Comparison of ENCODE assay signal across 13 cellular contexts in the genomic region with DNA sequence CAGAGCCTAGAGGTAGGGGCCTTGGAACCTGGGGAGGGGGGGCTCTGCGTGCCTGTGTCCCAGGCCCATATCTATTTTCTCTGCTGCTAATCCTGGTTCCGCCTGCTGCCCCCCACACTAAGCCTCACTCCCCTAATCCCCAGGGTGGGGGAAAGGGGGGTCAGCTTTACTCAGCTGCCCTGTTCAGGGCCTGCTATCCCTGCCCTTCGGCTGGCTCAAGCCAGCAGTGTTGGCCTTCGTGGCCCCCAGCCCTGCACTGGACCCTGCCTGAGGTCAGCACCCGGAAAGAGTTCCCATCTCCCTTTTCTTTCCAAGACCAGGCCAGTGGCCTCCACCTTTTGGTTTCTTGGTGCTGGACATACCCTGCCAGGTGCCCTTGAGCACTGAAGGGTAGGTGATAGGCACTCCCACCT. TPM values are rescaled to one million over a fixed set of nuclear protein-coding genes. Genes with fewer than 3 reads are reported as not detected.
A peak's percentile ranks its signal among the peaks of the same experiment; 100 is the strongest.
DNase-seq lines count a peak whose midpoint lies in the region; ATAC-seq and TF ChIP-seq lines count a peak whose summit lies in the region.
"Had no signal": no experiment of that assay in that cellular context is flagged by ENCODE, and none has a peak within 500 bp of the region (broad histone marks: within the 10 kb centered on the region; RNA-seq: fewer than 3 reads in every experiment).

No MANE protein-coding gene starts in this region.

- TF ChIP-seq POLR2A in gastroesophageal sphincter (IDR thresholded peaks at IDR 0.05), result no peak

- POLR2A ChIA-PET in activated CD8-positive, alpha-beta T cell treated with anti-CD3 and anti-CD28 coated beads, Interleukin-2, amount 10 ng/mL, durations not matched to agents 7 days and 5 days (lab: Charles Lee), result interaction anchor here (1.1 to 1.5 kb wide), 2 partner anchors 10 to 36 kb away, joined by 4 to 6 read pairs; partner anchors contain the start of gene CKS1B
- POLR2A ChIA-PET in activated CD8-positive, alpha-beta T cell treated with anti-CD3 and anti-CD28 coated beads for 36 hours (lab: Charles Lee), result interaction anchor here (0.8 kb wide), 1 partner anchor 58 kb away, joined by 3 read pairs; no protein-coding TSS in a partner anchor

- H3K4me1 ChIP-seq in gastroesophageal sphincter, result peaks cover 0 to 83% (median 32%) of the 10 kb centered on the region in 3 donors

- no peaks in the 10 kb centered on the region for H3K9me3 Mint-ChIP-seq in activated CD8-positive, alpha-beta T cell treated with anti-CD3 and anti-CD28 coated beads, Interleukin-2, amount 10 ng/mL, durations not matched to agents 7 days and 5 days (ENCODE audit: insufficient read depth)
- no peaks in the 10 kb centered on the region for H3K9me3 Mint-ChIP-seq in activated CD8-positive, alpha-beta T cell treated with anti-CD3 and anti-CD28 coated beads for 36 hours
- H3K9me3 Mint-ChIP-seq in stimulated activated memory B cell treated with anti-CD40 and anti-IgM and Interleukin-4, amounts not matched to agents 10 μg/mL and 1 μg/mL and 100 μg/mL, for 72 hours, result no peaks in the 10 kb centered on the region
- H3K9me3 Mint-ChIP-seq: mesothelial cell of epicardium had no signal

- H3K27ac Mint-ChIP-seq in activated CD8-positive, alpha-beta T cell treated with anti-CD3 and anti-CD28 coated beads, Interleukin-2, amount 10 ng/mL, durations not matched to agents 7 days and 5 days, result peak overlapping the region; percentile 71
- H3K27ac Mint-ChIP-seq in activated CD8-positive, alpha-beta T cell treated with anti-CD3 and anti-CD28 coated beads for 36 hours, result no peak overlapping the region
- peak overlapping the region; percentile 29 for H3K27ac Mint-ChIP-seq in stimulated activated memory B cell treated with anti-CD40 and anti-IgM and Interleukin-4, amounts not matched to agents 10 μg/mL and 1 μg/mL and 100 μg/mL, for 72 hours
- H3K27ac Mint-ChIP-seq: mesothelial cell of epicardium had no signal

- no peaks in the 10 kb centered on the region for H3K27me3 Mint-ChIP-seq in activated CD8-positive, alpha-beta T cell treated with anti-CD3 and anti-CD28 coated beads, Interleukin-2, amount 10 ng/mL, durations not matched to agents 7 days and 5 days (ENCODE audit: low read depth)
- H3K27me3 Mint-ChIP-seq in activated CD8-positive, alpha-beta T cell treated with anti-CD3 and anti-CD28 coated beads for 36 hours, result no peaks in the 10 kb centered on the region
- H3K27me3 Mint-ChIP-seq in stimulated activated memory B cell treated with anti-CD40 and anti-IgM and Interleukin-4, amounts not matched to agents 10 μg/mL and 1 μg/mL and 100 μg/mL, for 72 hours, result no peaks in the 10 kb centered on the region

- no peak for TF ChIP-seq CTCF in activated CD8-positive, alpha-beta T cell treated with anti-CD3 and anti-CD28 coated beads for 36 hours (IDR thresholded peaks at IDR 0.05)
- TF ChIP-seq CTCF in WERI-Rb-1 (IDR thresholded peaks at IDR 0.05; ENCODE audit: low read depth, low read length) (no peak), gastroesophageal sphincter (IDR thresholded peaks at IDR 0.05) (no peak)

- intact Hi-C loops in activated CD8-positive, alpha-beta T cell treated with anti-CD3 and anti-CD28 coated beads for 36 hours (cut with micrococcal nuclease), result no loop called here

- CTCF ChIA-PET in activated CD8-positive, alpha-beta T cell treated with anti-CD3 and anti-CD28 coated beads, Interleukin-2, amount 10 ng/mL, durations not matched to agents 7 days and 5 days (lab: Charles Lee), result interaction anchor here (1.0 to 2.1 kb wide), 6 partner anchors 9 to 50 kb away, joined by 3 to 6 read pairs (median 4); partner anchors contain the start of genes ADAM15 and LENEP
- CTCF ChIA-PET in activated CD8-positive, alpha-beta T cell treated with anti-CD3 and anti-CD28 coated beads for 36 hours (lab: Charles Lee), result interaction anchor here (1.1 to 1.9 kb wide), 4 partner anchors 9 to 80 kb away, joined by 3 to 5 read pairs (median 4); partner anchors contain the start of gene PYGO2

- ATAC-seq in activated CD8-positive, alpha-beta T cell treated with anti-CD3 and anti-CD28 coated beads, Interleukin-2, amount 10 ng/mL, durations not matched to agents 7 days and 5 days, result no peak
- ATAC-seq in activated CD8-positive, alpha-beta T cell treated with anti-CD3 and anti-CD28 coated beads for 36 hours, result no peak
- ATAC-seq in gastroesophageal sphincter, result no peak
- ATAC-seq in stimulated activated memory B cell treated with anti-CD40 and anti-IgM and Interleukin-4, amounts not matched to agents 10 μg/mL and 1 μg/mL and 100 μg/mL, for 72 hours, result no peak
- no peak for ATAC-seq in GM21825 (IDR thresholded peaks at IDR 0.05; ENCODE audit: unreplicated experiment)
- no peak for ATAC-seq in HG02623 (IDR thresholded peaks at IDR 0.05; ENCODE audit: unreplicated experiment)

- H3K4me1 Mint-ChIP-seq in activated CD8-positive, alpha-beta T cell treated with anti-CD3 and anti-CD28 coated beads, Interleukin-2, amount 10 ng/mL, durations not matched to agents 7 days and 5 days (ENCODE audit: low read depth), result peaks cover 85% of the 10 kb centered on the region
- peaks cover 72% of the 10 kb centered on the region for H3K4me1 Mint-ChIP-seq in activated CD8-positive, alpha-beta T cell treated with anti-CD3 and anti-CD28 coated beads for 36 hours (ENCODE audit: low read depth)
- H3K4me1 Mint-ChIP-seq in stimulated activated memory B cell treated with anti-CD40 and anti-IgM and Interleukin-4, amounts not matched to agents 10 μg/mL and 1 μg/mL and 100 μg/mL, for 72 hours, result peaks cover 73% of the 10 kb centered on the region

- peak overlapping the region; percentile 86 for H3K27ac ChIP-seq in WERI-Rb-1
- peak overlapping the region in 3 of 4 donors; percentile 64 to 97 (median 88) for H3K27ac ChIP-seq in gastroesophageal sphincter

- no peaks in the 10 kb centered on the region for H3K9me3 ChIP-seq in WERI-Rb-1 (ENCODE audit: severe bottlenecking)
- no peaks in the 10 kb centered on the region for H3K9me3 ChIP-seq in gastroesophageal sphincter

- DNase-seq in activated CD8-positive, alpha-beta T cell treated with anti-CD3 and anti-CD28 coated beads, Interleukin-2, amount 10 ng/mL, durations not matched to agents 7 days and 5 days, result no peak
- DNase-seq in activated CD8-positive, alpha-beta T cell treated with anti-CD3 and anti-CD28 coated beads for 36 hours, result no peak
- DNase-seq in WERI-Rb-1 (peak; percentile 99), iPS-NIHi7 (ENCODE audit: extremely low spot score) (no peak)
- DNase-seq: GOT3; SIG-M5; stimulated activated naive CD4-positive, alpha-beta T cell treated with Interleukin-2 at 50 U/mL for 16 hours had no signal

- H3K36me3 ChIP-seq in WERI-Rb-1 (peaks cover 34% of the 10 kb centered on the region), gastroesophageal sphincter (peaks cover 0 to 21% of the 10 kb centered on the region in 2 donors)

- TF ChIP-seq EP300 in gastroesophageal sphincter (IDR thresholded peaks at IDR 0.05), result no peak

- no peak overlapping the region for H3K4me3 Mint-ChIP-seq in activated CD8-positive, alpha-beta T cell treated with anti-CD3 and anti-CD28 coated beads, Interleukin-2, amount 10 ng/mL, durations not matched to agents 7 days and 5 days
- no peak overlapping the region for H3K4me3 Mint-ChIP-seq in activated CD8-positive, alpha-beta T cell treated with anti-CD3 and anti-CD28 coated beads for 36 hours
- H3K4me3 Mint-ChIP-seq in stimulated activated memory B cell treated with anti-CD40 and anti-IgM and Interleukin-4, amounts not matched to agents 10 μg/mL and 1 μg/mL and 100 μg/mL, for 72 hours, result no peak overlapping the region
- H3K4me3 Mint-ChIP-seq: mesothelial cell of epicardium had no signal

- peaks cover 19% of the 10 kb centered on the region for H3K36me3 Mint-ChIP-seq in activated CD8-positive, alpha-beta T cell treated with anti-CD3 and anti-CD28 coated beads, Interleukin-2, amount 10 ng/mL, durations not matched to agents 7 days and 5 days (ENCODE audit: low read depth)
- H3K36me3 Mint-ChIP-seq in activated CD8-positive, alpha-beta T cell treated with anti-CD3 and anti-CD28 coated beads for 36 hours (ENCODE audit: low read depth), result peaks cover 3% of the 10 kb centered on the region
- H3K36me3 Mint-ChIP-seq in stimulated activated memory B cell treated with anti-CD40 and anti-IgM and Interleukin-4, amounts not matched to agents 10 μg/mL and 1 μg/mL and 100 μg/mL, for 72 hours, result peaks cover 17% of the 10 kb centered on the region
- H3K36me3 Mint-ChIP-seq: mesothelial cell of epicardium had no signal

- WGBS in gastroesophageal sphincter (ENCODE audit: low coverage in 1 of 2), 2 donors, result 76% methylated on average over 5 of the region's 5 CpGs; no CpG with 5 or more reads in 1 of the 2 donors

- H3K27me3 ChIP-seq in WERI-Rb-1 (ENCODE audit: insufficient read depth, low read depth, severe bottlenecking) (no peaks in the 10 kb centered on the region), gastroesophageal sphincter (no peaks in the 10 kb centered on the region)

- H3K4me3 ChIP-seq in WERI-Rb-1 (ENCODE audit: low read depth, low read length) (peak overlapping the region; percentile 20), gastroesophageal sphincter (no peak overlapping the region)

RNA-seq across cellular contexts. Expression of gene ZBTB7B, which starts 8.4 kb away (rescaled TPM):
- total RNA-seq in activated CD8-positive, alpha-beta T cell treated with anti-CD3 and anti-CD28 coated beads, Interleukin-2, amount 10 ng/mL, durations not matched to agents 7 days and 5 days, result 10 to 100 TPM; 35.5 to 42.5 TPM
- total RNA-seq in activated CD8-positive, alpha-beta T cell treated with anti-CD3 and anti-CD28 coated beads for 36 hours, result 10 to 100 TPM; 26.3 to 26.5 TPM
- total RNA-seq in gastroesophageal sphincter, result 10 to 100 TPM; 45.5 to 63.4 (median 49.5) TPM

RNA-seq across cellular contexts. Expression of gene LENEP, which starts 17.6 kb away (rescaled TPM):
- total RNA-seq in activated CD8-positive, alpha-beta T cell treated with anti-CD3 and anti-CD28 coated beads, Interleukin-2, amount 10 ng/mL, durations not matched to agents 7 days and 5 days, result 1 to 10 TPM in 1 of 2 experiments, under 1 TPM in 1; 0.91 to 1.1 TPM
- not detected for total RNA-seq in activated CD8-positive, alpha-beta T cell treated with anti-CD3 and anti-CD28 coated beads for 36 hours
- total RNA-seq in gastroesophageal sphincter, result not detected

RNA-seq across cellular contexts. Expression of gene DCST2, which starts 22.6 kb away (rescaled TPM):
- under 1 TPM; 0.24 to 0.37 TPM for total RNA-seq in activated CD8-positive, alpha-beta T cell treated with anti-CD3 and anti-CD28 coated beads, Interleukin-2, amount 10 ng/mL, durations not matched to agents 7 days and 5 days
- total RNA-seq in activated CD8-positive, alpha-beta T cell treated with anti-CD3 and anti-CD28 coated beads for 36 hours, result under 1 TPM; 0.20 to 0.36 TPM
- total RNA-seq in gastroesophageal sphincter, result under 1 TPM in 2 of 4 donors, not detected in 2; 0.35 to 0.54 TPM

RNA-seq across cellular contexts. Expression of gene DCST1, which starts 22.6 kb away (rescaled TPM):
- total RNA-seq in activated CD8-positive, alpha-beta T cell treated with anti-CD3 and anti-CD28 coated beads, Interleukin-2, amount 10 ng/mL, durations not matched to agents 7 days and 5 days, result not detected
- not detected for total RNA-seq in activated CD8-positive, alpha-beta T cell treated with anti-CD3 and anti-CD28 coated beads for 36 hours
- not detected for total RNA-seq in gastroesophageal sphincter
- total RNA-seq: NCI-H460 had no signal

RNA-seq across cellular contexts. Expression of gene FLAD1, which starts 27.9 kb away (rescaled TPM):
- 10 to 100 TPM; 39.8 to 45.2 TPM for total RNA-seq in activated CD8-positive, alpha-beta T cell treated with anti-CD3 and anti-CD28 coated beads, Interleukin-2, amount 10 ng/mL, durations not matched to agents 7 days and 5 days
- total RNA-seq in activated CD8-positive, alpha-beta T cell treated with anti-CD3 and anti-CD28 coated beads for 36 hours, result 10 to 100 TPM; 31.5 to 32.9 TPM
- total RNA-seq in gastroesophageal sphincter, result 10 to 100 TPM; 12.8 to 23.5 (median 20.7) TPM
